8 cellular contexts compared by ENCODE assay signal in the genomic region with DNA sequence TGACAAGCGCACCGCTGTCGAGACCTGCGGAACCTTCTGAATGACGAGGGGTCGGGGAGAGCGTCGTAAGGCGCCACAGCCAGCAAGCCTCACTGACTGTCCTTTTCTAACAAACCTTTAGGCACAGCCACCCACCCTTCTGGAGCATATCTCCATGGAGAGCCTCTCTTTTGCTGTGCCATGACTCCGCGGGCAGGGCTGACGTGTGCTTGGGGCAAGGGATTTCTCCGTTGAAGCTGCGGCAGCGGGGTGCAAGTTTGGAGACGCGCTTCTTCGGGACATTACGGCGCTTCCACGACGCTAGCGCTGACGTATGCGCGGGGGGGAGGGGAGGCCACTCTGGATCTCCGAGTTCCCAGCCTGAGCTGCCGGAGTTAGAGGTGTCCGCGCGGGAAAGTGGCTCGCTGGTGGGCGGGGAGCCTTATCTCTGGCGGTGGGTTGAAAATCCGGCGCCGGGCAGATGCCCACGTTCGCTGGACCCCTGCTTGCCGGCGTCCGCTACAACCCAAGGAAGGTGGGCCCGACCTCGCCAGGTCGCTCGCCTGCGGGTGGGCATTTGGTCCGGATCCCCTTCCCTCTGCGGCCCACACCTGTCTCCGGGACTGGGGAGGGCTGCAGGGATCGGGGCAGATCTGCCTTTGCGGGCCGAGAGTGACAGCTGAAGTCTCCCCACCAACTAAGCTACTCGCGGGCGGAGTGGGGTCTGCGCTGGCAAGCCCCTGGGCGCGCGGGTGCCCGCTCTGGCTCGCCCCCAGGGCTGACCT. TPM values are rescaled to one million over a fixed set of nuclear protein-coding genes. Genes with fewer than 3 reads are reported as not detected.
DNase-seq lines count a peak whose midpoint lies in the region; ATAC-seq and TF ChIP-seq lines count a peak whose summit lies in the region.

No MANE protein-coding gene starts in this region.

- H3K9me3 Mint-ChIP-seq in activated CD8-positive, alpha-beta T cell treated with anti-CD3 and anti-CD28 coated beads for 36 hours = no peaks in the 10 kb centered on the region

- no peak for TF ChIP-seq CTCF in activated CD8-positive, alpha-beta T cell treated with anti-CD3 and anti-CD28 coated beads for 36 hours (IDR thresholded peaks at IDR 0.05)

- H3K36me3 Mint-ChIP-seq in activated CD8-positive, alpha-beta T cell treated with anti-CD3 and anti-CD28 coated beads for 36 hours (ENCODE audit: low read depth) = peaks cover 1% of the 10 kb centered on the region

- ATAC-seq in GM19351 (IDR thresholded peaks at IDR 0.05; ENCODE audit: unreplicated experiment) (peak; percentile 83), HG03460 (IDR thresholded peaks at IDR 0.05; ENCODE audit: unreplicated experiment) (peak; percentile 92)
- ATAC-seq in activated CD8-positive, alpha-beta T cell treated with anti-CD3 and anti-CD28 coated beads for 36 hours = peak; percentile 79

- CTCF ChIA-PET in activated CD8-positive, alpha-beta T cell treated with anti-CD3 and anti-CD28 coated beads for 36 hours (lab: Charles Lee) = interaction anchor here (1.1 to 1.4 kb wide), 2 partner anchors 56 to 177 kb away, joined by 3 to 4 read pairs; no protein-coding TSS in a partner anchor

- POLR2A ChIA-PET in activated CD8-positive, alpha-beta T cell treated with anti-CD3 and anti-CD28 coated beads for 36 hours (lab: Charles Lee) = interaction anchor here (0.5 to 1.3 kb wide), 4 partner anchors 62 to 180 kb away, joined by 3 to 5 read pairs (median 4); no protein-coding TSS in a partner anchor

- H3K4me1 Mint-ChIP-seq in activated CD8-positive, alpha-beta T cell treated with anti-CD3 and anti-CD28 coated beads for 36 hours (ENCODE audit: low read depth) = peaks cover 19% of the 10 kb centered on the region

- no peak overlapping the region for H3K27ac Mint-ChIP-seq in activated CD8-positive, alpha-beta T cell treated with anti-CD3 and anti-CD28 coated beads for 36 hours

- intact Hi-C loops in activated CD8-positive, alpha-beta T cell treated with anti-CD3 and anti-CD28 coated beads for 36 hours (cut with micrococcal nuclease) = loop anchor here (5.0 kb wide), 2 partner anchors 65 to 180 kb away; no protein-coding TSS in a partner anchor

- H3K4me3 Mint-ChIP-seq in activated CD8-positive, alpha-beta T cell treated with anti-CD3 and anti-CD28 coated beads for 36 hours = no peak overlapping the region

- DNase-seq in CD1c-positive myeloid dendritic cell (ENCODE audit: extremely low spot score) (peak; percentile 91), NCI-H82 (lab: John Stamatoyannopoulos, UW) (peak; percentile 87), lung microvascular endothelial cell (ENCODE audit: low read depth in 2 of 2) (peak; percentile 88 to 92)
- peak; percentile 89 for DNase-seq in activated CD8-positive, alpha-beta T cell treated with anti-CD3 and anti-CD28 coated beads for 36 hours
- peak; percentile 69 for DNase-seq in effector CD8-positive, alpha-beta T cell (lab: John Stamatoyannopoulos, UW)
- DNase-seq in stimulated activated CD4-positive, alpha-beta T cell treated with anti-CD3 and anti-CD28 coated beads, TNF-alpha, amount 100 ng/mL, for 4 hours (ENCODE audit: low read depth in 3 of 3) = peak; percentile 65 to 75 (median 70)

- no peaks in the 10 kb centered on the region for H3K27me3 Mint-ChIP-seq in activated CD8-positive, alpha-beta T cell treated with anti-CD3 and anti-CD28 coated beads for 36 hours

RNA-seq across cellular contexts. Expression of a gene that starts 0.5 kb away (rescaled TPM):
- total RNA-seq in activated CD8-positive, alpha-beta T cell treated with anti-CD3 and anti-CD28 coated beads for 36 hours = 10 to 100 TPM; 10.7 to 11.0 TPM
- total RNA-seq in lung microvascular endothelial cell = 7.0 and 7.3 TPM in 2 replicates

Comparison
In these comparisons a context has a peak if more than half of its experiments do, and no peak if none do; other contexts are left out.
1. Peak in every context shown above with its lines: DNase-seq and ATAC-seq.